ENCODE assay signal across 10 cellular contexts in the genomic region with DNA sequence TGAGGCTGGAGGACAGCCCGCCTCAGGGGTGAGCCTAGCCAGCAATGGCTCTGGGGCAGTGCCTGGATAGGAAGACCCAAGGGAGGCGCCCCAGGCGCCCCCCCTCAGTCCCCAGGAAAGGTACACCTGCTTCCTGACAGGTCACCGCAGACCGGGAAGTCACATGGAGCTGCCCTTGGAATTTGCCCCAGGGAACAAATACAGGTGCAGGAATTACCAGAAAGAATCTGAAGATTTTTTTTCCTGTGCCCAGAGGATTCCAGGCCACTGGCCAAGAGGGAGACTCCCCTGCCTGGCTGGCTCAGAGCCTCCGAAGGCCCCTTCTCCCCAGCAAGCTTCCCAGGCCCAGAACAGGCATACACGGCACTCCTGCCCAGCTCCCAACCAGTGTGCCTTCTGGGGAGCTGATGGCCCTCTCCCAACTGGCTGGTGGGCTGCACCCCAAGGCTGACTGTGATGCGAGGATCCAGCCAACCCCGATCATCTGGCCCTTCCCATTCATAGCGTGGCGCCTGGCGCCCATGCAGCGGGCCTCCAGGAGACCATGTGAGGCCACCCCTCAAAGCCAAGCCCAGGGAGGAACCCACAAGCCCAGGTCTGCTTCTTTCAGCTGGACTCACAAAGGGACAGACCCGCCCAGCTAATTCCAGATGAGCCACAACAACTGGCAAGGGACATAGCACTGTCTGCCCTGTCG. TPM values are rescaled to one million over a fixed set of nuclear protein-coding genes. Genes with fewer than 3 reads are reported as not detected.
DNase-seq lines count a peak whose midpoint lies in the region; ATAC-seq and TF ChIP-seq lines count a peak whose summit lies in the region.
"Had no signal": no experiment of that assay in that cellular context is flagged by ENCODE, and none has a peak within 500 bp of the region (broad histone marks: within the 10 kb centered on the region; RNA-seq: fewer than 3 reads in every experiment).

No MANE protein-coding gene starts in this region.

- ATAC-seq in heart left ventricle = no peak
- no peak for ATAC-seq in left ventricle myocardium superior
- peak; percentile 41 to 60 for ATAC-seq in lower lobe of right lung
- no peak for ATAC-seq in GM21717 (IDR thresholded peaks at IDR 0.05; ENCODE audit: unreplicated experiment)

- in situ Hi-C loops in transverse colon (cut with MboI; ENCODE audit: low pct_ligation_motif_present in 1 of 4, low pct_unique_long_range_greater_than_20kb in 1 of 4, low sequenced_read_pairs in 3 of 4) = no loop called here

- H3K27ac ChIP-seq in heart left ventricle (peak overlapping the region in 4 of 12 donors; percentile 8 to 70 (median 40)), lower lobe of right lung (peak overlapping the region; percentile 78), transverse colon (peak overlapping the region; percentile 82 to 90 (median 88))

- H3K27me3 ChIP-seq in heart left ventricle (no peaks in the 10 kb centered on the region), lower lobe of right lung (ENCODE audit: low read depth) (no peaks in the 10 kb centered on the region), transverse colon (no peaks in the 10 kb centered on the region)

- no peaks in the 10 kb centered on the region for H3K36me3 ChIP-seq in heart left ventricle
- H3K36me3 ChIP-seq in lower lobe of right lung = no peaks in the 10 kb centered on the region
- no peaks in the 10 kb centered on the region for H3K36me3 ChIP-seq in transverse colon

- peaks cover 5 to 90% (median 70%) of the 10 kb centered on the region in 12 donors for H3K4me1 ChIP-seq in heart left ventricle
- peaks cover 67% of the 10 kb centered on the region for H3K4me1 ChIP-seq in lower lobe of right lung
- H3K4me1 ChIP-seq in transverse colon = peaks cover 19 to 80% (median 66%) of the 10 kb centered on the region in 4 donors

- TF ChIP-seq POLR2A in heart left ventricle (IDR thresholded peaks at IDR 0.05) (no peak), transverse colon (IDR thresholded peaks at IDR 0.05) (peak; percentile 69)

- TF ChIP-seq CTCF in heart left ventricle (IDR thresholded peaks at IDR 0.05) (no peak), lower lobe of right lung (IDR thresholded peaks at IDR 0.05) (no peak), transverse colon (IDR thresholded peaks at IDR 0.05) (no peak)

- H3K4me3 ChIP-seq in heart left ventricle (peak overlapping the region in 9 of 12 donors; percentile 3 to 94 (median 68)), lower lobe of right lung (peak overlapping the region; percentile 69), transverse colon (peak overlapping the region; percentile 9 to 74 (median 54))

- H3K9me3 ChIP-seq in heart left ventricle (no peaks in the 10 kb centered on the region), lower lobe of right lung (no peaks in the 10 kb centered on the region), transverse colon (no peaks in the 10 kb centered on the region)

- WGBS in heart left ventricle, 4 donors = 63 to 86% (median 73%) methylated on average over 4 to 15 of the region's 15 CpGs
- 61% methylated on average over 12 of the region's 15 CpGs; no CpG with 5 or more reads in 1 of the 2 donors for WGBS in transverse colon (ENCODE audit: low coverage in 1 of 2), 2 donors

- no peak for TF ChIP-seq EP300 in transverse colon (IDR thresholded peaks at IDR 0.05; ENCODE audit: low read depth)

- DNase-seq in heart left ventricle (no peak), left ventricle myocardium superior (no peak), astrocyte of the hippocampus (ENCODE audit: low read depth, low spot score) (peak; percentile 43), lower lobe of right lung (peak; percentile 73), transverse colon (peak; percentile 82), OCI-M2 (lab: John Stamatoyannopoulos, UW; ENCODE audit: unreplicated experiment) (no peak), CD1c-positive myeloid dendritic cell (ENCODE audit: extremely low spot score) (no peak)
- DNase-seq: EL, foreskin melanocyte had no signal

- intact Hi-C loops in heart left ventricle (cut with DNase I) (no loop called here), left ventricle myocardium superior (cut with micrococcal nuclease) (no loop called here), lower lobe of right lung (cut with DNase I) (no loop called here), transverse colon (cut with DNase I; ENCODE audit: low total_unique reads) (no loop called here)

RNA-seq across cellular contexts. Expression of a gene that starts 2.3 kb away (rescaled TPM):
- total RNA-seq in heart left ventricle (10 to 100 TPM; 11.5 to 18.0 (median 16.6) TPM), left ventricle myocardium superior (21.7 TPM), lower lobe of right lung (17.8 TPM), transverse colon (100 to 1,000 TPM in 2 of 4 donors, 10 to 100 TPM in 2; 76.2 to 228 (median 117) TPM)
- 10 to 100 TPM; 12.5 to 16.7 TPM for polyA plus RNA-seq in heart left ventricle

RNA-seq across cellular contexts. Expression of a gene that starts 7.2 kb away (rescaled TPM):
- total RNA-seq in heart left ventricle = 10 to 100 TPM; 30.8 to 43.7 (median 39.9) TPM
- polyA plus RNA-seq in heart left ventricle = 10 to 100 TPM; 49.8 to 52.0 TPM
- total RNA-seq in left ventricle myocardium superior = 43.3 TPM
- 26.6 TPM for total RNA-seq in lower lobe of right lung
- 10 to 100 TPM; 18.9 to 42.1 (median 28.7) TPM for total RNA-seq in transverse colon

RNA-seq across cellular contexts. Expression of a gene that starts 7.3 kb away (rescaled TPM):
- total RNA-seq in heart left ventricle (1 to 10 TPM; 4.5 to 9.6 (median 6.1) TPM), left ventricle myocardium superior (5.7 TPM), lower lobe of right lung (15.6 TPM), transverse colon (10 to 100 TPM; 14.3 to 47.5 (median 22.0) TPM)
- 1 to 10 TPM; 6.2 to 9.2 TPM for polyA plus RNA-seq in heart left ventricle

RNA-seq across cellular contexts. Expression of a gene that starts 9.7 kb away (rescaled TPM):
- 100 to 1,000 TPM in 2 of 9 donors, 10 to 100 TPM in 7; 46.0 to 123 (median 59.9) TPM for total RNA-seq in heart left ventricle
- 100 to 1,000 TPM; 120 to 161 TPM for polyA plus RNA-seq in heart left ventricle
- 77.7 TPM for total RNA-seq in left ventricle myocardium superior
- total RNA-seq in lower lobe of right lung = 57.6 TPM
- 100 to 1,000 TPM in 2 of 4 donors, 10 to 100 TPM in 2; 93.5 to 104 (median 99.8) TPM for total RNA-seq in transverse colon

RNA-seq across cellular contexts. Expression of a gene that starts 9.8 kb away (rescaled TPM):
- 10 to 100 TPM; 14.3 to 35.9 (median 28.9) TPM for total RNA-seq in heart left ventricle
- polyA plus RNA-seq in heart left ventricle = 10 to 100 TPM; 26.6 to 33.4 TPM
- 38.2 TPM for total RNA-seq in left ventricle myocardium superior
- 58.2 TPM for total RNA-seq in lower lobe of right lung
- 100 to 1,000 TPM in 2 of 4 donors, 10 to 100 TPM in 2; 37.0 to 176 (median 70.3) TPM for total RNA-seq in transverse colon

Comparison
In these comparisons a context has a peak if more than half of its experiments do, and no peak if none do; other contexts are left out.
1. ATAC-seq: peak in lower lobe of right lung (2 of 2); none in heart left ventricle (0 of 4), left ventricle myocardium superior (single experiment) and GM21717 (single experiment).
2. DNase-seq: peak in astrocyte of the hippocampus (single experiment), lower lobe of right lung (single experiment) and transverse colon (single experiment); none in heart left ventricle (0 of 5), left ventricle myocardium superior (single experiment), OCI-M2 (single experiment) and CD1c-positive myeloid dendritic cell (single experiment).
3. Peak in every context shown above with its lines, with median percentiles within 50 percentile points of each other: H3K4me3 ChIP-seq.